ENCODE assay signal across 1 cellular context in the genomic region with DNA sequence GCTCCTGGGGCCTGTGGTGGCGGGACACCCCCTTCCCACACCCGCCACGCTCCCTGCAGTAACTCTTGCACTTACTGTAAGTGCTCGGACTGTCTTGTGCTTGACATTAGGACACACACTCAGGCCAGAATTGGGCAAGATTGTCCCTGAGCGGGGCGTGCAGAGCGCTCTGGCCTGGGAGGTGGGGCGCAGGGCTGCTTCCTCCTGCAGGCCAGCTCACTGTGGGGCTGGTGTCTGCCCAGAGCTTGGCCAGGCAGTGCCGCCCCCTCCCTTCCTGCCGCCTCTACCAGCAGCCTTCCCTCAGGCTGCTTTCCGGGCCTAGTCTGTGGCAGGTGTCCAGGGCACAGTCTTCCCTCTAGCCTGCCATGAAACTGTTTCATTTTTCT.
TF ChIP-seq lines count a peak whose summit lies in the region.

No MANE protein-coding gene starts in this region.

TF ChIP-seq in GM12878, 131 proteins besides CTCF, POLR2A, EP300 and RAD21:
- TF ChIP-seq SIN3A (IDR thresholded peaks at IDR 0.05; ENCODE audit: low read depth, low read length) (no peak), DPF2 (IDR thresholded peaks at IDR 0.05) (0 out of 2 replicates have a peak, but pooled peaks have one; percentile 4)
